ENCODE assay signal across 21 cellular contexts in the genomic region with DNA sequence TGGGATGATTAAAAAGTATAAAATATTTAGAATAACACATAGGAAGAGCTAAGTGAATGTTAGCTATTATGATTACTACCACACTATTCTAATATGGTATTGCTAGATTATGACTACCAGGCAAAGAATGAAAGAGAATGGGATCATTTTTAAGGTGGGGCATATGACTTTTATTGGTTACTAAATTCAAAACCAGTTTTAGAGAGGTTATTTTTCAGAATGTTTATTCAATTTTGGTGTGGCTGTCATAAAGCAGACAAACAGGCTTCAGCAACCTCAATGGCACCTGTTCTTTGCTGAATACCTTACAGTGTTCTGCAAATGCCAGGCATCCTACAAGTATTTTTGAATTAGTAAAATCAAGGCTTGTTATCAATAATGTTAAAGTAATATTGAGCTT. TPM values are rescaled to one million over a fixed set of nuclear protein-coding genes. Genes with fewer than 3 reads are reported as not detected.
A peak's percentile ranks its signal among the peaks of the same experiment; 100 is the strongest.
DNase-seq lines count a peak whose midpoint lies in the region; ATAC-seq, FAIRE-seq and TF ChIP-seq lines count a peak whose summit lies in the region.
"Had no signal": no experiment of that assay in that cellular context is flagged by ENCODE, and none has a peak within 500 bp of the region (broad histone marks: within the 10 kb centered on the region; RNA-seq: fewer than 3 reads in every experiment).

No MANE protein-coding gene starts in this region.

- H3K4me3 ChIP-seq in bronchial epithelial cell (ENCODE audit: low read depth, low read length) (no peak overlapping the region), suprapubic skin (no peak overlapping the region)
- H3K4me3 ChIP-seq: A549, GM23338 had no signal

- ATAC-seq in foreskin keratinocyte, result peak; percentile 27
- no peak for ATAC-seq in GM18907 (IDR thresholded peaks at IDR 0.05; ENCODE audit: unreplicated experiment)
- ATAC-seq: A549, GM23338 had no signal

- no peak for TF ChIP-seq CTCF in bronchial epithelial cell (IDR thresholded peaks at IDR 0.05; ENCODE audit: insufficient read depth, low read length, severe bottlenecking)
- TF ChIP-seq CTCF in foreskin keratinocyte (conservative IDR thresholded peaks at IDR 0.05), result no peak
- TF ChIP-seq CTCF in suprapubic skin (IDR thresholded peaks at IDR 0.05), result no peak

- no peak for TF ChIP-seq POLR2A in suprapubic skin (IDR thresholded peaks at IDR 0.05)
- TF ChIP-seq POLR2A in erythroblast (IDR thresholded peaks at IDR 0.05; ENCODE audit: low read length), result no peak

- no peak for TF ChIP-seq EP300 in suprapubic skin (IDR thresholded peaks at IDR 0.05)

- H3K27me3 ChIP-seq in bronchial epithelial cell (ENCODE audit: control insufficient read depth, insufficient read depth, low read length) (no peaks in the 10 kb centered on the region), foreskin keratinocyte (peaks cover 3% of the 10 kb centered on the region), suprapubic skin (no peaks in the 10 kb centered on the region)

- no peak overlapping the region for H3K27ac ChIP-seq in foreskin keratinocyte
- peak overlapping the region; percentile 47 for H3K27ac ChIP-seq in suprapubic skin
- H3K27ac ChIP-seq: A549, C4-2B, HL-60 had no signal

- FAIRE-seq in bronchial epithelial cell (lab: Jason Lieb, UNC), result no peak
- FAIRE-seq: A549, D721Med, GM12892, GM18507, H54 had no signal

- no peaks in the 10 kb centered on the region for H3K9me3 ChIP-seq in suprapubic skin
- H3K9me3 ChIP-seq: A549, Caco-2 had no signal

- H3K36me3 ChIP-seq in bronchial epithelial cell (ENCODE audit: control insufficient read depth, insufficient read depth, low read length) (no peaks in the 10 kb centered on the region), suprapubic skin (no peaks in the 10 kb centered on the region)

- peak; percentile 44 for DNase-seq in bronchial epithelial cell (ENCODE audit: low read depth)
- peak in 1 of 2 donors; percentile 18 for DNase-seq in foreskin keratinocyte
- DNase-seq in suprapubic skin (ENCODE audit: low spot score in 2 of 2), result no peak
- no peak for DNase-seq in erythroblast (lab: John Stamatoyannopoulos, UW)
- no peak for DNase-seq in T1000 (lab: John Stamatoyannopoulos, UW)
- DNase-seq: AML-193; Caco-2; CD4-positive, alpha-beta T cell; GDM1; HCEC 1CT had no signal

- H3K4me1 ChIP-seq in foreskin keratinocyte (no peaks in the 10 kb centered on the region), suprapubic skin (peaks cover 20% of the 10 kb centered on the region)
- H3K4me1 ChIP-seq: A549, Caco-2 had no signal

RNA-seq across cellular contexts. Expression of a gene that starts 12.8 kb away (rescaled TPM):
- total RNA-seq in bronchial epithelial cell (3.9 and 6.3 TPM in 2 replicates), foreskin keratinocyte (0.03 TPM in 1 of 2 replicates, not detected in the other), suprapubic skin (100 to 1,000 TPM in 1 of 4 donors, 10 to 100 TPM in 3; 46.1 to 140 (median 56.0) TPM)
- polyA plus RNA-seq in foreskin keratinocyte, result 0.02 TPM in 1 of 2 replicates, not detected in the other
- total RNA-seq: Daoy had no signal
- polyA plus RNA-seq: BJ had no signal
